26 cellular contexts compared by ENCODE assay signal in the genomic region with DNA sequence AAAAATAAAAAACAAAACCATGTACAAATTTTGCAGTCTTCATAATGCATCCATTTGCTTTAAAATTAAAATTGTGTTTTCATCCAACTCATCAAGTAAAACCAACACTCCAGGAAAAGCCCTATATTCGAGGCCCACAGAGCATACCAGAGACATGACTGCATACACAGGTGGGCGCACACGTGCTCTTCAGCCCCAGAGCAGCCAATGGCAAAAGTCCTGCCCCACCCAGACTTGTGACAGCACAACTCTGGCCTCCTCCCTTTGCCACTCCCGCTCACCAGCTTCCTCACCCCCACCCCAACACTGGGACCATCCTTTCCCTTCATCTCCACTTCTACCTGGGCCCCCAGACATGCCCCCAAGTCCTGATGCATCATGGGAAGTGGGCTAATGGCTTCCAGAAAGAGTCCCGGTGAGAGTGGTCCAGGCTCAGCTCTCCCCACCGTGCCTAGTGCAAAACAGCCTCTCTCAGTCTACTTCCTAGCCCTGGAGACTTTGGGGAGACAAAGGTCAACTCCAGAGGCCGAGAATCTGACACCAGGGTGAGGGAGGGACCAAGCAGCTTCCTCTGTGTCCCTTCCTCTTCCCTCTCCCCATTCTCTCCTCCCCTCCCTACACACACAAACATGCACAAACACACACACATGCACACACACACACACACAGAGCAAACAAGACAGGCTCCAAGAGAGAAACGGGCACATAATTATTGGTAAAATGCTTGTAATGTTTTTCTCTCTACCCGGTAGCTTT. TPM values are rescaled to one million over a fixed set of nuclear protein-coding genes. Genes with fewer than 3 reads are reported as not detected.
DNase-seq lines count a peak whose midpoint lies in the region; ATAC-seq and TF ChIP-seq lines count a peak whose summit lies in the region.
"Had no signal": no experiment of that assay in that cellular context is flagged by ENCODE, and none has a peak within 500 bp of the region (broad histone marks: within the 10 kb centered on the region; RNA-seq: fewer than 3 reads in every experiment).

No MANE protein-coding gene starts in this region.

- no peaks in the 10 kb centered on the region for H3K36me3 Mint-ChIP-seq in endothelial cell (ENCODE audit: low read depth, unreplicated experiment)
- H3K36me3 Mint-ChIP-seq in CD8-positive, alpha-beta memory T cell, result peaks cover 0 to 3% (median 0%) of the 10 kb centered on the region in 3 donors
- H3K36me3 Mint-ChIP-seq: activated CD4-positive, alpha-beta memory T cell treated with anti-CD3 and anti-CD28 coated beads for 36 hours; mesothelial cell of epicardium; natural killer cell had no signal

- intact Hi-C loops in upper lobe of right lung (cut with DNase I), result no loop called here

- no peak overlapping the region for H3K4me3 ChIP-seq in upper lobe of right lung
- no peak overlapping the region for H3K4me3 ChIP-seq in CD8-positive, alpha-beta memory T cell (ENCODE audit: low read length)
- H3K4me3 ChIP-seq: A549, BLaER1, colonic mucosa, pancreas had no signal

- H3K27me3 ChIP-seq in upper lobe of right lung, result peaks cover 24% of the 10 kb centered on the region
- peaks cover 4% of the 10 kb centered on the region for H3K27me3 ChIP-seq in CD8-positive, alpha-beta memory T cell (ENCODE audit: insufficient read depth, low read length, poor library complexity, severe bottlenecking)
- H3K27me3 ChIP-seq: BLaER1, colonic mucosa had no signal

- no peak for TF ChIP-seq CTCF in endothelial cell (IDR thresholded peaks at IDR 0.05; ENCODE audit: unreplicated experiment)
- no peak for TF ChIP-seq CTCF in upper lobe of right lung (IDR thresholded peaks at IDR 0.05)

- H3K4me1 ChIP-seq in upper lobe of right lung, result no peaks in the 10 kb centered on the region
- no peaks in the 10 kb centered on the region for H3K4me1 ChIP-seq in CD8-positive, alpha-beta memory T cell (ENCODE audit: insufficient read depth, low read length)
- H3K4me1 ChIP-seq: A549, colonic mucosa, pancreas had no signal

- H3K27ac Mint-ChIP-seq in endothelial cell (ENCODE audit: unreplicated experiment), result no peak overlapping the region
- H3K27ac Mint-ChIP-seq in CD8-positive, alpha-beta memory T cell, result no peak overlapping the region
- H3K27ac Mint-ChIP-seq: activated B cell treated with CpG ODN at 0.5 μM for 24 hours; activated CD4-positive, alpha-beta memory T cell treated with anti-CD3 and anti-CD28 coated beads for 36 hours; mesothelial cell of epicardium; natural killer cell had no signal

- CTCF ChIA-PET in CD8-positive, alpha-beta memory T cell (lab: Charles Lee), result no interaction called here

- H3K9me3 ChIP-seq in upper lobe of right lung, result no peaks in the 10 kb centered on the region
- H3K9me3 ChIP-seq in CD8-positive, alpha-beta memory T cell (ENCODE audit: low read length), result no peaks in the 10 kb centered on the region
- H3K9me3 ChIP-seq: A549, BLaER1, colonic mucosa, pancreas had no signal

- H3K27me3 Mint-ChIP-seq in endothelial cell (ENCODE audit: unreplicated experiment), result peaks cover 10% of the 10 kb centered on the region
- H3K27me3 Mint-ChIP-seq in CD8-positive, alpha-beta memory T cell, result peaks cover 33 to 64% of the 10 kb centered on the region in 2 donors

- peak; percentile 50 for DNase-seq in NCI-H2227 (lab: John Stamatoyannopoulos, UW; ENCODE audit: unreplicated experiment)
- DNase-seq in NCI-H2227 treated with DMSO at 0.1 percent for 48 hours (lab: John Stamatoyannopoulos, UW), result no peak
- peak; percentile 49 for DNase-seq in NCI-H526 treated with DMSO at 0.1 percent for 48 hours (lab: John Stamatoyannopoulos, UW)
- DNase-seq in endothelial cell (ENCODE audit: low spot score), result no peak
- DNase-seq in upper lobe of right lung, result no peak
- DNase-seq in CD8-positive, alpha-beta memory T cell, result no peak
- DNase-seq: activated B cell treated with CpG ODN at 0.5 μM for 24 hours; activated CD4-positive, alpha-beta memory T cell treated with anti-CD3 and anti-CD28 coated beads for 36 hours; activated gamma-delta T cell treated with Interleukin-2 at 50 U/mL for 16 hours; brain microvascular endothelial cell; colonic mucosa; natural killer cell; NCI-H1092; NCI-H774; OCI-M1; pancreas; right cardiac atrium; stimulated activated CD4-positive, alpha-beta T cell treated with anti-CD3 and anti-CD28 coated beads, Interleukin-12 subunit alpha, Interleukin-12 subunit beta, amount 100 ng/mL, for 4 hours; T-helper 9 cell; trophoblast cell had no signal

- H3K9me3 Mint-ChIP-seq in endothelial cell (ENCODE audit: unreplicated experiment), result no peaks in the 10 kb centered on the region
- H3K9me3 Mint-ChIP-seq in CD8-positive, alpha-beta memory T cell, result no peaks in the 10 kb centered on the region
- H3K9me3 Mint-ChIP-seq: activated B cell treated with CpG ODN at 0.5 μM for 24 hours; activated CD4-positive, alpha-beta memory T cell treated with anti-CD3 and anti-CD28 coated beads for 36 hours; mesothelial cell of epicardium; natural killer cell had no signal

- peak; percentile 42 for ATAC-seq in upper lobe of right lung
- ATAC-seq in GM21447 (IDR thresholded peaks at IDR 0.05; ENCODE audit: unreplicated experiment), result no peak
- ATAC-seq in GM19328 (IDR thresholded peaks at IDR 0.05; ENCODE audit: unreplicated experiment), result no peak
- ATAC-seq: left lobe of liver, natural killer cell, right cardiac atrium had no signal

- POLR2A ChIA-PET in CD8-positive, alpha-beta memory T cell (lab: Charles Lee), result no interaction called here

- no peaks in the 10 kb centered on the region for H3K36me3 ChIP-seq in upper lobe of right lung
- no peaks in the 10 kb centered on the region for H3K36me3 ChIP-seq in CD8-positive, alpha-beta memory T cell (ENCODE audit: insufficient read depth, low read length)
- H3K36me3 ChIP-seq: BLaER1, brain microvascular endothelial cell, colonic mucosa, pancreas had no signal

- H3K4me1 Mint-ChIP-seq in endothelial cell (ENCODE audit: unreplicated experiment), result peaks cover 24% of the 10 kb centered on the region
- peaks cover 0 to 2% (median 0%) of the 10 kb centered on the region in 3 donors for H3K4me1 Mint-ChIP-seq in CD8-positive, alpha-beta memory T cell
- H3K4me1 Mint-ChIP-seq: activated B cell treated with CpG ODN at 0.5 μM for 24 hours, mesothelial cell of epicardium, natural killer cell had no signal

- peak overlapping the region; percentile 28 for H3K4me3 Mint-ChIP-seq in endothelial cell (ENCODE audit: unreplicated experiment)
- no peak overlapping the region for H3K4me3 Mint-ChIP-seq in CD8-positive, alpha-beta memory T cell
- H3K4me3 Mint-ChIP-seq: activated B cell treated with CpG ODN at 0.5 μM for 24 hours; activated CD4-positive, alpha-beta memory T cell treated with anti-CD3 and anti-CD28 coated beads for 36 hours; mesothelial cell of epicardium; natural killer cell had no signal

- no peak overlapping the region for H3K27ac ChIP-seq in upper lobe of right lung
- no peak overlapping the region for H3K27ac ChIP-seq in CD8-positive, alpha-beta memory T cell (ENCODE audit: low read depth, low read length)
- H3K27ac ChIP-seq: A549, BLaER1, brain microvascular endothelial cell, colonic mucosa, pancreas had no signal

RNA-seq across cellular contexts. Expression of a gene that starts 14.4 kb away (rescaled TPM):
- total RNA-seq in endothelial cell (ENCODE audit: unreplicated experiment) (2.6 TPM), upper lobe of right lung (0.29 TPM)
- not detected for total RNA-seq in CD8-positive, alpha-beta memory T cell
- 0.03 TPM for polyA plus RNA-seq in CD8-positive, alpha-beta memory T cell
- total RNA-seq: activated B cell treated with CpG ODN at 0.5 μM for 24 hours, left lobe of liver, natural killer cell, right cardiac atrium had no signal
- polyA plus RNA-seq: right cardiac atrium had no signal

Comparison
In these comparisons a context has a peak if more than half of its experiments do, and no peak if none do; other contexts are left out.
1. DNase-seq: peak in NCI-H2227 (single experiment) and NCI-H526 treated with DMSO at 0.1 percent for 48 hours (single experiment); none in NCI-H2227 treated with DMSO at 0.1 percent for 48 hours (single experiment), endothelial cell (single experiment), upper lobe of right lung (single experiment) and CD8-positive, alpha-beta memory T cell (0 of 5).